ENCODE assay signal across 24 cellular contexts in genomic region chr5:169663537-169663936, GRCh38. TPM values are rescaled to one million over a fixed set of nuclear protein-coding genes. Genes with fewer than 3 reads are reported as not detected.
"Had no signal": no experiment of that assay in that cellular context is flagged by ENCODE, and none has a peak within 500 bp of the region (broad histone marks: within the 10 kb centered on the region; RNA-seq: fewer than 3 reads in every experiment).

No MANE protein-coding gene starts in this region.

- ATAC-seq: foreskin keratinocyte; gastroesophageal sphincter; heart right ventricle; lower lobe of right lung; naive thymus-derived CD8-positive, alpha-beta T cell; right lobe of liver; stimulated activated naive B cell treated with anti-CD40 and anti-IgM and Interleukin-4, amounts not matched to agents 10 μg/mL and 1 μg/mL and 100 μg/mL, for 72 hours had no signal

- H3K27me3 Mint-ChIP-seq: dendritic cell treated with granulocyte-macrophage colony-stimulating factor and Interleukin-4, amounts not matched to agents 40 ng/mL and 50 ng/mL, for 4 days; naive thymus-derived CD8-positive, alpha-beta T cell; stimulated activated naive B cell treated with anti-CD40 and anti-IgM and Interleukin-4, amounts not matched to agents 10 μg/mL and 1 μg/mL and 100 μg/mL, for 72 hours; stimulated activated naive CD8-positive, alpha-beta T cell treated with anti-CD3 and anti-CD28 coated beads, Interleukin-15, Interleukin-2, amounts not matched to agents 100 ng/mL and 50 ng/mL, for 24 hours had no signal

- H2AFZ ChIP-seq: parathyroid adenoma had no signal

- H3K9me3 ChIP-seq: colonic mucosa, esophagus muscularis mucosa, gastroesophageal sphincter, lower lobe of right lung, right lobe of liver, thyroid gland, vagina had no signal

- DNase-seq: colonic mucosa; effector CD8-positive, alpha-beta T cell; foreskin keratinocyte; glutamatergic neuron; heart right ventricle; hypothalamus; left ventricle myocardium superior; lower lobe of right lung; naive thymus-derived CD8-positive, alpha-beta T cell; right lobe of liver; small intestine; stimulated activated CD4-positive, alpha-beta T cell treated with anti-CD3 and anti-CD28 coated beads, Interleukin-15, amount 100 ng/mL, for 24 hours; stimulated activated CD4-positive, alpha-beta T cell treated with anti-CD3 and anti-CD28 coated beads, Interleukin-2, amount 100 ng/mL, for 48 hours; stimulated activated naive B cell treated with anti-CD40 and anti-IgM and Interleukin-4, amounts not matched to agents 10 μg/mL and 1 μg/mL and 100 μg/mL, for 72 hours; thyroid gland; trophoblast cell had no signal

- H3K4me3 Mint-ChIP-seq: neural crest cell; stimulated activated naive B cell treated with anti-CD40 and anti-IgM and Interleukin-4, amounts not matched to agents 10 μg/mL and 1 μg/mL and 100 μg/mL, for 72 hours; stimulated activated naive CD8-positive, alpha-beta T cell treated with anti-CD3 and anti-CD28 coated beads, Interleukin-15, Interleukin-2, amounts not matched to agents 100 ng/mL and 50 ng/mL, for 24 hours had no signal

- H3K27ac ChIP-seq: colonic mucosa, esophagus muscularis mucosa, foreskin keratinocyte, gastroesophageal sphincter, heart right ventricle, lower lobe of right lung, parathyroid adenoma, right lobe of liver, thyroid gland, vagina had no signal

- H3K27ac Mint-ChIP-seq: dendritic cell treated with granulocyte-macrophage colony-stimulating factor and Interleukin-4, amounts not matched to agents 40 ng/mL and 50 ng/mL, for 4 days; progenitor cell of endocrine pancreas; stimulated activated naive B cell treated with anti-CD40 and anti-IgM and Interleukin-4, amounts not matched to agents 10 μg/mL and 1 μg/mL and 100 μg/mL, for 72 hours; stimulated activated naive CD8-positive, alpha-beta T cell treated with anti-CD3 and anti-CD28 coated beads, Interleukin-15, Interleukin-2, amounts not matched to agents 100 ng/mL and 50 ng/mL, for 24 hours had no signal

- H3K36me3 ChIP-seq: colonic mucosa, esophagus muscularis mucosa, gastroesophageal sphincter, heart right ventricle, lower lobe of right lung, right lobe of liver, thyroid gland, vagina had no signal

- H3K79me2 ChIP-seq: parathyroid adenoma had no signal

- H3K4me1 ChIP-seq: colonic mucosa, esophagus muscularis mucosa, foreskin keratinocyte, gastroesophageal sphincter, lower lobe of right lung, parathyroid adenoma, right lobe of liver, thyroid gland, vagina had no signal

- H3K4me1 Mint-ChIP-seq: neural crest cell had no signal

- H3K27me3 ChIP-seq: colonic mucosa, esophagus muscularis mucosa, gastroesophageal sphincter, heart right ventricle, right lobe of liver, thyroid gland, vagina had no signal

- H3K9ac ChIP-seq: parathyroid adenoma had no signal

- H3K4me3 ChIP-seq: colonic mucosa, esophagus muscularis mucosa, gastroesophageal sphincter, heart right ventricle, lower lobe of right lung, right lobe of liver, thyroid gland, vagina had no signal

RNA-seq across cellular contexts. Expression of gene DOCK2, which starts 26.5 kb away (rescaled TPM):
- total RNA-seq: progenitor cell of endocrine pancreas had no signal
